28 cellular contexts compared by ENCODE assay signal in genomic region chr20:31831771-31832306, GRCh38. TPM values are rescaled to one million over a fixed set of nuclear protein-coding genes. Genes with fewer than 3 reads are reported as not detected.
"Had no signal": no experiment of that assay in that cellular context is flagged by ENCODE, and none has a peak within 500 bp of the region (broad histone marks: within the 10 kb centered on the region; RNA-seq: fewer than 3 reads in every experiment).

No MANE protein-coding gene starts in this region.

- H3K27me3 ChIP-seq: adrenal gland had no signal

- FAIRE-seq: RCC 7860 had no signal

- H3K36me3 Mint-ChIP-seq: activated CD8-positive, alpha-beta memory T cell treated with anti-CD3 and anti-CD28 coated beads, Interleukin-2, amount 10 ng/mL, durations not matched to agents 7 days and 5 days; activated naive CD4-positive, alpha-beta T cell treated with anti-CD3 and anti-CD28 coated beads, Interleukin-2, amount 10 ng/mL, durations not matched to agents 7 days and 5 days; activated naive CD8-positive, alpha-beta T cell treated with anti-CD3 and anti-CD28 coated beads, Interleukin-2, amount 10 ng/mL, durations not matched to agents 7 days and 5 days; T-cell had no signal

- H3K36me3 ChIP-seq: adrenal gland had no signal

- H3K9me3 ChIP-seq: adrenal gland had no signal

- H3K27ac Mint-ChIP-seq: activated CD4-positive, alpha-beta T cell treated with anti-CD3 and anti-CD28 coated beads for 36 hours; activated CD8-positive, alpha-beta memory T cell treated with anti-CD3 and anti-CD28 coated beads, Interleukin-2, amount 10 ng/mL, durations not matched to agents 7 days and 5 days; activated naive CD4-positive, alpha-beta T cell treated with anti-CD3 and anti-CD28 coated beads, Interleukin-2, amount 10 ng/mL, durations not matched to agents 7 days and 5 days; activated naive CD8-positive, alpha-beta T cell treated with anti-CD3 and anti-CD28 coated beads, Interleukin-2, amount 10 ng/mL, durations not matched to agents 7 days and 5 days; activated T-cell treated with anti-CD3 and anti-CD28 coated beads, Interleukin-2, amount 50 U/mL, for 72 hours; activated T-helper 2 cell treated with anti-CD3 and anti-CD28 coated beads, Interferon-gamma antibody, Interleukin-2, Interleukin-4, amounts not matched to agents 10 μg/mL and 5 μg/mL and 100 μg/mL, durations not matched to agents 14 hours and 24 hours and 36 hours; T-cell had no signal

- H3K9me3 Mint-ChIP-seq: activated naive CD4-positive, alpha-beta T cell treated with anti-CD3 and anti-CD28 coated beads, Interleukin-2, amount 10 ng/mL, durations not matched to agents 7 days and 5 days; activated naive CD8-positive, alpha-beta T cell treated with anti-CD3 and anti-CD28 coated beads, Interleukin-2, amount 10 ng/mL, durations not matched to agents 7 days and 5 days; activated T-cell treated with anti-CD3 and anti-CD28 coated beads, Interleukin-2, amount 50 U/mL, for 72 hours; activated T-helper 2 cell treated with anti-CD3 and anti-CD28 coated beads, Interferon-gamma antibody, Interleukin-2, Interleukin-4, amounts not matched to agents 10 μg/mL and 5 μg/mL and 100 μg/mL, durations not matched to agents 14 hours and 24 hours and 36 hours; T-cell had no signal

- DNase-seq: activated CD4-positive, alpha-beta T cell treated with anti-CD3 and anti-CD28 coated beads for 36 hours; activated CD4-positive, alpha-beta T cell treated with anti-CD3 and anti-CD28 coated beads, Interleukin-2, amount 50 U/mL, for 1 hour; activated CD4-positive, CD25-positive, alpha-beta regulatory T cell; activated CD8-positive, alpha-beta memory T cell treated with anti-CD3 and anti-CD28 coated beads, Interleukin-2, amount 10 ng/mL, durations not matched to agents 7 days and 5 days; activated gamma-delta T cell treated with Interleukin-2 at 50 U/mL for 16 hours; activated naive CD4-positive, alpha-beta T cell treated with anti-CD3 and anti-CD28 coated beads, Interleukin-2, amount 10 ng/mL, durations not matched to agents 7 days and 5 days; activated naive CD8-positive, alpha-beta T cell treated with anti-CD3 and anti-CD28 coated beads, Interleukin-2, amount 10 ng/mL, durations not matched to agents 7 days and 5 days; activated T-cell treated with anti-CD3 and anti-CD28 coated beads, Interleukin-2, amount 50 U/mL, for 72 hours; adrenal gland; anterior cingulate cortex; caudate nucleus; MM.1S; NCI-H1105; NCI-H1436; NCI-H1694 treated with DMSO at 0.1 percent for 48 hours; NCI-H2029 treated with DMSO at 0.1 percent for 48 hours; NCI-H510A treated with DMSO at 0.1 percent for 48 hours; NCI-H69; NK-92 treated with Interleukin-12 subunit alpha and Interleukin-12 subunit beta, amount 100 ng/mL, for 24 hours; OCI-M1; SHP77 treated with DMSO at 0.1 percent for 48 hours; T-cell; T-helper 2 cell; T1000 had no signal

- ATAC-seq: activated CD4-positive, alpha-beta T cell treated with anti-CD3 and anti-CD28 coated beads for 36 hours; activated CD8-positive, alpha-beta memory T cell treated with anti-CD3 and anti-CD28 coated beads, Interleukin-2, amount 10 ng/mL, durations not matched to agents 7 days and 5 days; activated T-cell treated with anti-CD3 and anti-CD28 coated beads, Interleukin-2, amount 50 U/mL, for 72 hours; T-cell had no signal

- H3K27ac ChIP-seq: adrenal gland, VCaP had no signal

- H3K4me3 ChIP-seq: adrenal gland had no signal

- H3K4me3 Mint-ChIP-seq: activated CD4-positive, alpha-beta T cell treated with anti-CD3 and anti-CD28 coated beads for 36 hours; activated CD8-positive, alpha-beta memory T cell treated with anti-CD3 and anti-CD28 coated beads, Interleukin-2, amount 10 ng/mL, durations not matched to agents 7 days and 5 days; activated naive CD4-positive, alpha-beta T cell treated with anti-CD3 and anti-CD28 coated beads, Interleukin-2, amount 10 ng/mL, durations not matched to agents 7 days and 5 days; activated naive CD8-positive, alpha-beta T cell treated with anti-CD3 and anti-CD28 coated beads, Interleukin-2, amount 10 ng/mL, durations not matched to agents 7 days and 5 days; activated T-cell treated with anti-CD3 and anti-CD28 coated beads, Interleukin-2, amount 50 U/mL, for 72 hours; T-cell had no signal

- H3K27me3 Mint-ChIP-seq: activated CD4-positive, alpha-beta T cell treated with anti-CD3 and anti-CD28 coated beads for 36 hours; T-cell had no signal

RNA-seq across cellular contexts. Expression of gene MYLK2, which starts 12.7 kb away (rescaled TPM):
- total RNA-seq: SK-MEL-5, T-cell had no signal

RNA-seq across cellular contexts. Expression of gene FOXS1, which starts 13.6 kb away (rescaled TPM):
- total RNA-seq: activated CD4-positive, alpha-beta T cell treated with anti-CD3 and anti-CD28 coated beads for 36 hours; activated CD8-positive, alpha-beta memory T cell treated with anti-CD3 and anti-CD28 coated beads, Interleukin-2, amount 10 ng/mL, durations not matched to agents 7 days and 5 days; activated naive CD8-positive, alpha-beta T cell treated with anti-CD3 and anti-CD28 coated beads, Interleukin-2, amount 10 ng/mL, durations not matched to agents 7 days and 5 days; activated T-cell treated with anti-CD3 and anti-CD28 coated beads, Interleukin-2, amount 50 U/mL, for 72 hours; activated T-helper 2 cell treated with anti-CD3 and anti-CD28 coated beads, Interferon-gamma antibody, Interleukin-2, Interleukin-4, amounts not matched to agents 10 μg/mL and 5 μg/mL and 100 μg/mL, durations not matched to agents 14 hours and 24 hours and 36 hours; SK-MEL-5; T-cell had no signal

RNA-seq across cellular contexts. Expression of gene DUSP15, which starts 38.5 kb away (rescaled TPM):
- total RNA-seq: activated CD4-positive, alpha-beta T cell treated with anti-CD3 and anti-CD28 coated beads for 36 hours; activated CD8-positive, alpha-beta memory T cell treated with anti-CD3 and anti-CD28 coated beads, Interleukin-2, amount 10 ng/mL, durations not matched to agents 7 days and 5 days; activated naive CD8-positive, alpha-beta T cell treated with anti-CD3 and anti-CD28 coated beads, Interleukin-2, amount 10 ng/mL, durations not matched to agents 7 days and 5 days; activated T-cell treated with anti-CD3 and anti-CD28 coated beads, Interleukin-2, amount 50 U/mL, for 72 hours; activated T-helper 2 cell treated with anti-CD3 and anti-CD28 coated beads, Interferon-gamma antibody, Interleukin-2, Interleukin-4, amounts not matched to agents 10 μg/mL and 5 μg/mL and 100 μg/mL, durations not matched to agents 14 hours and 24 hours and 36 hours; T-cell had no signal

RNA-seq across cellular contexts. Expression of gene TTLL9, which starts 38.6 kb away (rescaled TPM):
- total RNA-seq: activated CD4-positive, alpha-beta T cell treated with anti-CD3 and anti-CD28 coated beads for 36 hours; activated CD8-positive, alpha-beta memory T cell treated with anti-CD3 and anti-CD28 coated beads, Interleukin-2, amount 10 ng/mL, durations not matched to agents 7 days and 5 days; activated naive CD8-positive, alpha-beta T cell treated with anti-CD3 and anti-CD28 coated beads, Interleukin-2, amount 10 ng/mL, durations not matched to agents 7 days and 5 days; activated T-cell treated with anti-CD3 and anti-CD28 coated beads, Interleukin-2, amount 50 U/mL, for 72 hours; activated T-helper 2 cell treated with anti-CD3 and anti-CD28 coated beads, Interferon-gamma antibody, Interleukin-2, Interleukin-4, amounts not matched to agents 10 μg/mL and 5 μg/mL and 100 μg/mL, durations not matched to agents 14 hours and 24 hours and 36 hours; SK-MEL-5 had no signal
